ENCODE assay signal across 18 cellular contexts in the genomic region with DNA sequence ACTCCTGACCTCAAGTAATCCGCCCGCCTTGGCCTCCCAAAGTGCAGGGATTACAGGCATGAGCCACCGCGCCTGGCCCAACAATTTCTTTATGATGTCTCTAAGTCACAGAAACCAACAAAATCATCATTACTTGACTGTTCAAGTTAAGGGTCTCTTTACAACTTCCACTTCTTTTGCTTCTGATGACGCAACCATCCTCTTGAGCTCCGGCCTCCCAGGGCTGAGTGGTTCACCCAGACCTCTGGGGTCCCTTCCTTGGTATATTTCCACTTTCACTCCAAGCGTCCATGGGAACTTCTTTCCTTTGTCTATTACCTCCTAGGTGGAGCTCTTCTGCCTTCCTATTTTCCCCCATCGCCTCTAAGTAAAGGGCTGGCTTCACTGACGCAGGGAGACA.
DNase-seq lines count a peak whose midpoint lies in the region; ATAC-seq lines count a peak whose summit lies in the region.
"Had no signal": no experiment of that assay in that cellular context is flagged by ENCODE, and none has a peak within 500 bp of the region (broad histone marks: within the 10 kb centered on the region; RNA-seq: fewer than 3 reads in every experiment).

No MANE protein-coding gene starts in this region.

- CTCF ChIA-PET in activated CD4-positive, alpha-beta T cell treated with anti-CD3 and anti-CD28 coated beads for 36 hours (lab: Charles Lee): interaction anchor here (0.9 to 2.7 kb wide), 4 partner anchors 10 to 47 kb away, joined by 3 to 13 read pairs (median 6); no protein-coding TSS in a partner anchor

- no peaks in the 10 kb centered on the region for H3K9me3 Mint-ChIP-seq in activated CD4-positive, alpha-beta T cell treated with anti-CD3 and anti-CD28 coated beads for 36 hours (ENCODE audit: low read depth)
- no peaks in the 10 kb centered on the region for H3K9me3 Mint-ChIP-seq in stimulated activated naive CD8-positive, alpha-beta T cell treated with anti-CD3 and anti-CD28 coated beads, Interleukin-15, Interleukin-2, amounts not matched to agents 100 ng/mL and 50 ng/mL, for 24 hours
- no peaks in the 10 kb centered on the region for H3K9me3 Mint-ChIP-seq in activated naive CD8-positive, alpha-beta T cell treated with anti-CD3 and anti-CD28 coated beads, Interleukin-2, amount 50 U/mL, for 24 hours
- H3K9me3 Mint-ChIP-seq: CD8-positive, alpha-beta T cell had no signal

- H3K27ac Mint-ChIP-seq in activated CD4-positive, alpha-beta T cell treated with anti-CD3 and anti-CD28 coated beads for 36 hours: peak overlapping the region; percentile 82
- peak overlapping the region; percentile 88 for H3K27ac Mint-ChIP-seq in stimulated activated naive CD8-positive, alpha-beta T cell treated with anti-CD3 and anti-CD28 coated beads, Interleukin-15, Interleukin-2, amounts not matched to agents 100 ng/mL and 50 ng/mL, for 24 hours
- H3K27ac Mint-ChIP-seq in activated naive CD8-positive, alpha-beta T cell treated with anti-CD3 and anti-CD28 coated beads, Interleukin-2, amount 50 U/mL, for 24 hours: peak overlapping the region; percentile 56
- H3K27ac Mint-ChIP-seq: CD8-positive, alpha-beta T cell had no signal

- H3K4me3 Mint-ChIP-seq in activated CD4-positive, alpha-beta T cell treated with anti-CD3 and anti-CD28 coated beads for 36 hours: peak overlapping the region; percentile 8
- peak overlapping the region; percentile 64 for H3K4me3 Mint-ChIP-seq in stimulated activated naive CD8-positive, alpha-beta T cell treated with anti-CD3 and anti-CD28 coated beads, Interleukin-15, Interleukin-2, amounts not matched to agents 100 ng/mL and 50 ng/mL, for 24 hours
- peak overlapping the region; percentile 28 for H3K4me3 Mint-ChIP-seq in activated naive CD8-positive, alpha-beta T cell treated with anti-CD3 and anti-CD28 coated beads, Interleukin-2, amount 50 U/mL, for 24 hours
- H3K4me3 Mint-ChIP-seq: CD8-positive, alpha-beta T cell had no signal

- no peak for DNase-seq in activated CD4-positive, alpha-beta T cell treated with anti-CD3 and anti-CD28 coated beads for 36 hours
- DNase-seq in activated CD4-positive, alpha-beta T cell treated with anti-CD3 and anti-CD28 coated beads for 4 hours: no peak
- no peak for DNase-seq in stimulated activated naive CD8-positive, alpha-beta T cell treated with anti-CD3 and anti-CD28 coated beads, Interleukin-15, Interleukin-2, amounts not matched to agents 100 U/mL and 50 U/mL, for 24 hours
- no peak for DNase-seq in activated naive CD8-positive, alpha-beta T cell treated with anti-CD3 and anti-CD28 coated beads, Interleukin-2, amount 50 U/mL, for 24 hours
- DNase-seq in NCI-H146 (lab: John Stamatoyannopoulos, UW): no peak
- no peak for DNase-seq in GM03348 (ENCODE audit: low spot score)
- DNase-seq: 8988T; CD8-positive, alpha-beta T cell; DND-41; H7; KG1; NCI-H1417; NCI-H187; NCI-H446; NCI-H526 had no signal

- POLR2A ChIA-PET in activated CD4-positive, alpha-beta T cell treated with anti-CD3 and anti-CD28 coated beads for 36 hours (lab: Charles Lee): no interaction called here

- H3K4me1 Mint-ChIP-seq in activated CD4-positive, alpha-beta T cell treated with anti-CD3 and anti-CD28 coated beads for 36 hours: peaks cover 35% of the 10 kb centered on the region
- peaks cover 31% of the 10 kb centered on the region for H3K4me1 Mint-ChIP-seq in stimulated activated naive CD8-positive, alpha-beta T cell treated with anti-CD3 and anti-CD28 coated beads, Interleukin-15, Interleukin-2, amounts not matched to agents 100 ng/mL and 50 ng/mL, for 24 hours (ENCODE audit: low read depth)
- H3K4me1 Mint-ChIP-seq in activated naive CD8-positive, alpha-beta T cell treated with anti-CD3 and anti-CD28 coated beads, Interleukin-2, amount 50 U/mL, for 24 hours: peaks cover 35% of the 10 kb centered on the region

- no peak for ATAC-seq in activated CD4-positive, alpha-beta T cell treated with anti-CD3 and anti-CD28 coated beads for 36 hours
- no peak for ATAC-seq in stimulated activated naive CD8-positive, alpha-beta T cell treated with anti-CD3 and anti-CD28 coated beads, Interleukin-15, Interleukin-2, amounts not matched to agents 100 U/mL and 50 U/mL, for 24 hours
- ATAC-seq in activated naive CD8-positive, alpha-beta T cell treated with anti-CD3 and anti-CD28 coated beads, Interleukin-2, amount 50 U/mL, for 24 hours: no peak
- no peak for ATAC-seq in HG03280 (IDR thresholded peaks at IDR 0.05; ENCODE audit: unreplicated experiment)
- ATAC-seq: CD8-positive, alpha-beta T cell; Right ventricle myocardium inferior had no signal

- H3K27me3 Mint-ChIP-seq in activated CD4-positive, alpha-beta T cell treated with anti-CD3 and anti-CD28 coated beads for 36 hours: no peaks in the 10 kb centered on the region
- H3K27me3 Mint-ChIP-seq in stimulated activated naive CD8-positive, alpha-beta T cell treated with anti-CD3 and anti-CD28 coated beads, Interleukin-15, Interleukin-2, amounts not matched to agents 100 ng/mL and 50 ng/mL, for 24 hours: no peaks in the 10 kb centered on the region
- no peaks in the 10 kb centered on the region for H3K27me3 Mint-ChIP-seq in activated naive CD8-positive, alpha-beta T cell treated with anti-CD3 and anti-CD28 coated beads, Interleukin-2, amount 50 U/mL, for 24 hours

- no peaks in the 10 kb centered on the region for H3K36me3 Mint-ChIP-seq in activated CD4-positive, alpha-beta T cell treated with anti-CD3 and anti-CD28 coated beads for 36 hours (ENCODE audit: low read depth)
- peaks cover 9% of the 10 kb centered on the region for H3K36me3 Mint-ChIP-seq in stimulated activated naive CD8-positive, alpha-beta T cell treated with anti-CD3 and anti-CD28 coated beads, Interleukin-15, Interleukin-2, amounts not matched to agents 100 ng/mL and 50 ng/mL, for 24 hours (ENCODE audit: low read depth)
- peaks cover 11% of the 10 kb centered on the region for H3K36me3 Mint-ChIP-seq in activated naive CD8-positive, alpha-beta T cell treated with anti-CD3 and anti-CD28 coated beads, Interleukin-2, amount 50 U/mL, for 24 hours (ENCODE audit: low read depth)

- intact Hi-C loops in activated CD4-positive, alpha-beta T cell treated with anti-CD3 and anti-CD28 coated beads for 36 hours (cut with DNase I, micrococcal nuclease): loop anchor here (1.0 to 5.0 kb wide), 8 partner anchors 15 to 333 kb away; no protein-coding TSS in a partner anchor

Comparison
In these comparisons a context has a peak if more than half of its experiments do, and no peak if none do; other contexts are left out.
1. H3K4me3 Mint-ChIP-seq: peak in every context shown above with its lines; median percentile 64 in stimulated activated naive CD8-positive, alpha-beta T cell treated with anti-CD3 and anti-CD28 coated beads, Interleukin-15, Interleukin-2, amounts not matched to agents 100 ng/mL and 50 ng/mL, for 24 hours; 28 in activated naive CD8-positive, alpha-beta T cell treated with anti-CD3 and anti-CD28 coated beads, Interleukin-2, amount 50 U/mL, for 24 hours; 8 in activated CD4-positive, alpha-beta T cell treated with anti-CD3 and anti-CD28 coated beads for 36 hours.